ENCODE assay signal across 18 cellular contexts in the genomic region with DNA sequence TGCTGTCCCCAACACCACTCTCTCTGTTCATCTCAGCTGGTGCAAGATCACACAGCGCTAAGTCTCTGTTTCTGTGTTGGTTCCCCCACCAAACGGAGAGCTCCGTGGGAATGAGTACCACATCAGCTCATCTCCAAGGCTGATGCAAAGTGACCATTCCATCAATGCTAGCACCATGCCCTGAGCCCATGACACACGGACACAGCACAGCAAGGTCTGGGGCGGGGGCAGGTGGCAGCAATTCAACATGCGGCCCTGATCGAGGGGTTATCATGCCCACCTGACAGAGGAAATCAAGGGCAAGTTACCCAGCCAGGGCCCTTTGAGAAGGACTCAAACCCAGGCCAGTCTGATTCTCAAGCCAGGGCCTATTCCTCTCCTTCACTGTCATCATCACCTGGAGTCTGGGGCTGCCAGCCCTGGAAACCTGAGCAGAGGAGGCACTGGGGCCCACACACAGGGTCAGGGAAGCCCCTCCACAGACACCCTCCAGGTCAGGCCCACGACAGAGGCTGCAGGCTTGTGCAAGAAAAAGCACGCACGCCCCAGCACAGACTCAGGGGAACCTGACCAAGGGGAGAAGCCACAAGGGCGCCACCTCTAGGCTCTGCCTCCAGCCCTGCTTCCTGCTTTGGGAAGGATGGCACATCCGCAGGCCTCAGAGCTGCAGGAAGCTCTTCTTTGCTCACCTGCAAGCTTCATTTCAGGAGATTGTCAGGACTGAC.
DNase-seq lines count a peak whose midpoint lies in the region; TF ChIP-seq lines count a peak whose summit lies in the region.
"Had no signal": no experiment of that assay in that cellular context is flagged by ENCODE, and none has a peak within 500 bp of the region (broad histone marks: within the 10 kb centered on the region; RNA-seq: fewer than 3 reads in every experiment).

No MANE protein-coding gene starts in this region.

- H2BK12ac ChIP-seq in H9 (ENCODE audit: insufficient read length, low read depth, low read length) (no peak overlapping the region), neuronal stem cell (ENCODE audit: low read length) (no peak overlapping the region)

- no peak overlapping the region for H2BK15ac ChIP-seq in H9 (ENCODE audit: low read depth, low read length)
- H2BK15ac ChIP-seq in neuronal stem cell (ENCODE audit: low read length), result no peak overlapping the region

- H3K79me1 ChIP-seq in H9 (ENCODE audit: insufficient read depth, low read depth, low read length, poor library complexity, severe bottlenecking) (no peaks in the 10 kb centered on the region), neuronal stem cell (ENCODE audit: low read depth, low read length) (no peaks in the 10 kb centered on the region)

- no peaks in the 10 kb centered on the region for H3K36me3 Mint-ChIP-seq in H9 (ENCODE audit: insufficient read depth in 1 of 3, low read depth in 3 of 3)
- H3K36me3 Mint-ChIP-seq: natural killer cell treated with Interleukin-12 subunit alpha and Interleukin-12 subunit beta and Interleukin-15 and Interleukin-18, amount 100 ng/mL, for 72 hours had no signal

- no peaks in the 10 kb centered on the region for H3K79me2 ChIP-seq in H9 (ENCODE audit: insufficient read depth, low read length)

- TF ChIP-seq CTCF in H9 (conservative IDR thresholded peaks at IDR 0.05), result peak; percentile 50
- TF ChIP-seq CTCF in colonic mucosa (IDR thresholded peaks at IDR 0.05), result no peak

- H3K56ac ChIP-seq in H9 (ENCODE audit: insufficient read length, low read depth, low read length), result no peak overlapping the region

- H3K36me3 ChIP-seq in colonic mucosa (no peaks in the 10 kb centered on the region), neuronal stem cell (replicated peaks in 1 of 2; ENCODE audit: control insufficient read depth in 2 of 2, insufficient read depth in 2 of 2, low read length in 2 of 2) (no peaks in the 10 kb centered on the region)

- H3K27ac Mint-ChIP-seq in H9, result peak overlapping the region in 1 of 3 experiments; percentile 82; a peak in 3 of 7 replicates
- H3K27ac Mint-ChIP-seq: activated CD4-positive, alpha-beta T cell treated with anti-CD3 and anti-CD28 coated beads for 36 hours; natural killer cell treated with Interleukin-12 subunit alpha and Interleukin-12 subunit beta and Interleukin-15 and Interleukin-18, amount 100 ng/mL, for 72 hours had no signal

- H3T11ph ChIP-seq in H9 (ENCODE audit: low read length), result no peak overlapping the region

- peaks cover 3% of the 10 kb centered on the region; the same call in 1 of the 2 replicates for H3K4me1 ChIP-seq in H9 (ENCODE audit: insufficient read depth, low read length)
- H3K4me1 ChIP-seq in colonic mucosa, result no peaks in the 10 kb centered on the region
- no peaks in the 10 kb centered on the region for H3K4me1 ChIP-seq in neuronal stem cell (ENCODE audit: control insufficient read depth in 2 of 2, insufficient read depth in 1 of 2, low read depth in 1 of 2, low read length in 2 of 2)
- H3K4me1 ChIP-seq: foreskin keratinocyte had no signal

- peaks cover 38 to 39% of the 10 kb centered on the region in 2 experiments for H3K4me1 Mint-ChIP-seq in H9
- H3K4me1 Mint-ChIP-seq: activated CD4-positive, alpha-beta T cell treated with anti-CD3 and anti-CD28 coated beads for 36 hours; central memory CD8-positive, alpha-beta T cell had no signal

- H2BK120ac ChIP-seq in H9 (ENCODE audit: low read depth, low read length, poor library complexity, severe bottlenecking) (no peak overlapping the region), neuronal stem cell (ENCODE audit: low read depth, low read length) (no peak overlapping the region)

- H3K9me3 Mint-ChIP-seq in H9, result peaks cover 0 to 3% of the 10 kb centered on the region in 2 experiments; a peak in 1 of 5 replicates
- H3K9me3 Mint-ChIP-seq: central memory CD8-positive, alpha-beta T cell; natural killer cell treated with Interleukin-12 subunit alpha and Interleukin-12 subunit beta and Interleukin-15 and Interleukin-18, amount 100 ng/mL, for 72 hours had no signal

- no peak overlapping the region for H2BK20ac ChIP-seq in H9 (ENCODE audit: low read depth, low read length, poor library complexity, severe bottlenecking)

- no peaks in the 10 kb centered on the region for H3K9me3 ChIP-seq in H9 (ENCODE audit: control insufficient read depth, low read depth, low read length)
- H3K9me3 ChIP-seq in colonic mucosa, result no peaks in the 10 kb centered on the region
- H3K9me3 ChIP-seq in neuronal stem cell (replicated peaks in 1 of 2; ENCODE audit: control insufficient read depth in 2 of 2, insufficient read depth in 1 of 2, low read depth in 1 of 2, low read length in 2 of 2), result peaks cover 0 to 3% of the 10 kb centered on the region in 2 donors

- H2AK5ac ChIP-seq in H9 (ENCODE audit: insufficient read length, low read length) (no peak overlapping the region), neuronal stem cell (ENCODE audit: low read depth, low read length) (peak overlapping the region; percentile 85)

- no peak overlapping the region for H3K4me3 Mint-ChIP-seq in H9
- H3K4me3 Mint-ChIP-seq: activated CD4-positive, alpha-beta T cell treated with anti-CD3 and anti-CD28 coated beads for 36 hours; central memory CD8-positive, alpha-beta T cell; natural killer cell treated with Interleukin-12 subunit alpha and Interleukin-12 subunit beta and Interleukin-15 and Interleukin-18, amount 100 ng/mL, for 72 hours had no signal

- H3K27ac ChIP-seq in H9 (ENCODE audit: insufficient read length, low read depth, low read length), result no peak overlapping the region
- no peak overlapping the region for H3K27ac ChIP-seq in colonic mucosa
- no peak overlapping the region for H3K27ac ChIP-seq in neuronal stem cell (replicated peaks; ENCODE audit: low read length)
- H3K27ac ChIP-seq: foreskin keratinocyte had no signal

- no peak overlapping the region for H2AFZ ChIP-seq in H9 (ENCODE audit: low read length)
- H2AFZ ChIP-seq in neuronal stem cell (ENCODE audit: low read length), result no peak overlapping the region

- no peak overlapping the region for H4K5ac ChIP-seq in H9 (ENCODE audit: insufficient read length, low read depth, low read length)

- H4K20me1 ChIP-seq in H9 (ENCODE audit: control insufficient read depth, insufficient read depth, insufficient read length), result no peaks in the 10 kb centered on the region

- H3K4me3 ChIP-seq in colonic mucosa (no peak overlapping the region), neuronal stem cell (ENCODE audit: low read length in 2 of 2) (no peak overlapping the region)

- H3K4me2 ChIP-seq in H9 (ENCODE audit: insufficient read depth, insufficient read length, low read length), result no peak overlapping the region
- no peak overlapping the region for H3K4me2 ChIP-seq in neuronal stem cell (ENCODE audit: insufficient read depth, low read length, poor library complexity, severe bottlenecking)

- peaks cover 18% of the 10 kb centered on the region for H3K27me3 Mint-ChIP-seq in H9 (ENCODE audit: low read depth)

- intact Hi-C loops in colonic mucosa (cut with DNase I), result no loop called here

- H3K18ac ChIP-seq in H9 (ENCODE audit: insufficient read length, low read depth, low read length) (no peak overlapping the region), neuronal stem cell (ENCODE audit: low read length) (peak overlapping the region; percentile 65)

- H3K23me2 ChIP-seq in H9 (ENCODE audit: insufficient read length, low read depth, low read length, poor library complexity, severe bottlenecking), result no peaks in the 10 kb centered on the region

- H2BK5ac ChIP-seq in H9 (ENCODE audit: insufficient read length, low read length) (no peak overlapping the region), neuronal stem cell (ENCODE audit: low read length) (no peak overlapping the region)

- no peak overlapping the region for H3K23ac ChIP-seq in H9 (ENCODE audit: insufficient read length, low read depth, low read length)
- H3K23ac ChIP-seq in neuronal stem cell (ENCODE audit: low read depth, low read length, poor library complexity), result no peak overlapping the region

- H4K8ac ChIP-seq in H9 (replicated peaks; ENCODE audit: insufficient read length, low read depth, low read length), result no peak overlapping the region
- no peak overlapping the region for H4K8ac ChIP-seq in neuronal stem cell (ENCODE audit: low read depth, low read length)

- H3K27me3 ChIP-seq in H9 (ENCODE audit: insufficient read depth, low read length) (no peaks in the 10 kb centered on the region), colonic mucosa (no peaks in the 10 kb centered on the region), neuronal stem cell (ENCODE audit: control insufficient read depth in 3 of 3, insufficient read depth in 3 of 3, low read depth in 1 of 3, low read length in 3 of 3) (no peaks in the 10 kb centered on the region)
- H3K27me3 ChIP-seq: foreskin keratinocyte had no signal

- H4K91ac ChIP-seq in H9 (ENCODE audit: insufficient read length, low read depth, low read length) (no peak overlapping the region), neuronal stem cell (ENCODE audit: low read depth, low read length, poor library complexity) (no peak overlapping the region)

- no peak overlapping the region for H3K9ac ChIP-seq in H9 (ENCODE audit: extremely low read depth, insufficient read length, low read length)
- H3K9ac ChIP-seq in colonic mucosa (ENCODE audit: low read depth in 2 of 2, low read length in 2 of 2), result no peak overlapping the region
- no peak overlapping the region for H3K9ac ChIP-seq in neuronal stem cell (ENCODE audit: low read depth, low read length, poor library complexity)

- H3K14ac ChIP-seq in H9 (ENCODE audit: insufficient read depth, low read length), result no peak overlapping the region; the same call in 1 of the 2 replicates
- no peak overlapping the region for H3K14ac ChIP-seq in neuronal stem cell (ENCODE audit: low read length)

- WGBS in H9 (ENCODE audit: extremely low coverage, insufficient read length, low lambda C conversion rate), result no CpG with 5 or more reads among the region's 12 CpGs
- no CpG with 5 or more reads among the region's 12 CpGs for WGBS in neuronal stem cell (ENCODE audit: extremely low coverage in 2 of 2, insufficient read length in 2 of 2, insufficient replicate concordance in 1 of 2), 2 donors

- DNase-seq in DMS53 (lab: John Stamatoyannopoulos, UW) (peak; percentile 18), DMS53 treated with DMSO at 0.1 percent for 48 hours (lab: John Stamatoyannopoulos, UW; ENCODE audit: unreplicated experiment) (no peak), H9 (peak; percentile 68), colonic mucosa (peak; percentile 15), neuronal stem cell (ENCODE audit: low spot score) (no peak), activated T-cell treated with anti-CD3 and anti-CD28 coated beads for 4 hours (no peak), NCI-H187 (lab: John Stamatoyannopoulos, UW) (no peak), HT-29 (ENCODE audit: low spot score) (no peak)
- DNase-seq: 8988T; activated CD4-positive, alpha-beta T cell treated with anti-CD3 and anti-CD28 coated beads for 36 hours; C1 segment of cervical spinal cord; foreskin keratinocyte; NCI-H1930; NCI-H748 treated with DMSO at 0.1 percent for 48 hours; retina; SHP77 treated with DMSO at 0.1 percent for 48 hours had no signal

- H3K4ac ChIP-seq in H9 (ENCODE audit: low read depth, low read length) (no peak overlapping the region), neuronal stem cell (ENCODE audit: low read length) (no peak overlapping the region)

Comparison
In these comparisons a context has a peak if more than half of its experiments do, and no peak if none do; other contexts are left out.
1. DNase-seq: peak in DMS53 (single experiment), H9 (single experiment) and colonic mucosa (single experiment); none in DMS53 treated with DMSO at 0.1 percent for 48 hours (single experiment), neuronal stem cell (single experiment), activated T-cell treated with anti-CD3 and anti-CD28 coated beads for 4 hours (single experiment), NCI-H187 (0 of 2) and HT-29 (single experiment).